18 cellular contexts compared by ENCODE assay signal in the genomic region with DNA sequence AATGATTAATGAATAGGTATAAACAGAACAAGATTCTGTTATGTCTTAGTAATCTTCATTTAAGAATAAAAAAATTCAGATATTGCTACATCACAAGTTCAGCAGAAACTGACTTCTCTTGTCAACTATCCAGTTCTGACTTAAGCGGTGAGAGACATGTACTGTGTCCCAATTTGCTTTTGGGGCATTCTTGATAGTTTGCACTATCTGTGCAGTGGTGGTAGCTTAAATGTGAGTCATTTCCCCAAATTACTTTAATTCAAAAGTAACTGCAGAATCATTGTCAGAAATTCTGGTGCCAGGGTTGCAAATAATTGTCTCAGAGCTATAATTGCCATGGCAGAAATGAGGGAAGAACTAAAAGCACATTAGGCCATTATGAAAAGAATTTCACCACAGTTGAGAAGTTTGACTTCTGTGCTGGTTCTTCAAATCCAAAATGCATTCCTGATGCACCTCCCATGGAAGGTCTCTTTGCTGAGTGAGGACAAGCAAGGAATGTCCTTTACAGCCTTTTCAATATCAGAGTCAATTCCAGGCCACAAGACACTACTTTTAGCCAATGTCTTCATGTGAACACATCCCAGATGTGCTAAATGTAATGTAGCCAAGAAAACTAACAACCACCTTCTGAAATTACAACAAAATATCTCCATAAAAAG.
DNase-seq lines count a peak whose midpoint lies in the region; ATAC-seq and TF ChIP-seq lines count a peak whose summit lies in the region.
"Had no signal": no experiment of that assay in that cellular context is flagged by ENCODE, and none has a peak within 500 bp of the region (broad histone marks: within the 10 kb centered on the region; RNA-seq: fewer than 3 reads in every experiment).

No MANE protein-coding gene starts in this region.

- H3K27ac Mint-ChIP-seq in stimulated activated naive B cell treated with anti-CD40 and anti-IgM and Interleukin-4, amounts not matched to agents 10 μg/mL and 1 μg/mL and 100 μg/mL, for 72 hours: no peak overlapping the region

- ATAC-seq in left ventricle myocardium superior: peak; percentile 54
- peak; percentile 40 for ATAC-seq in left lobe of liver
- no peak for ATAC-seq in stimulated activated naive B cell treated with anti-CD40 and anti-IgM and Interleukin-4, amounts not matched to agents 10 μg/mL and 1 μg/mL and 100 μg/mL, for 72 hours (replicated peaks)
- no peak for ATAC-seq in HG02759 (IDR thresholded peaks at IDR 0.05; ENCODE audit: unreplicated experiment)
- ATAC-seq: K562 had no signal

- H3K79me2 ChIP-seq in mammary epithelial cell (ENCODE audit: insufficient read depth, low read length): no peaks in the 10 kb centered on the region

- H3K4me1 ChIP-seq in mammary epithelial cell (ENCODE audit: insufficient read depth, low read length): peaks cover 3% of the 10 kb centered on the region

- no peaks in the 10 kb centered on the region for H3K36me3 ChIP-seq in mammary epithelial cell (ENCODE audit: insufficient read depth, low read length)

- no peak for DNase-seq in left ventricle myocardium superior
- no peak for DNase-seq in cardiac septum (ENCODE audit: low spot score)
- DNase-seq in mammary epithelial cell: peak; percentile 12
- no peak for DNase-seq in left lobe of liver (ENCODE audit: low spot score)
- no peak for DNase-seq in putamen (ENCODE audit: low spot score)
- DNase-seq in stimulated activated naive B cell treated with anti-CD40 and anti-IgM and Interleukin-4, amounts not matched to agents 10 μg/mL and 1 μg/mL and 100 μg/mL, for 72 hours: no peak
- DNase-seq: AML-193; DMS79 treated with DMSO at 0.1 percent for 48 hours; NCI-H1105; NCI-H2081; NCI-H446 treated with DMSO at 0.1 percent for 48 hours; NCI-H69; NK-92 treated with Interleukin-12 subunit alpha and Interleukin-12 subunit beta, amount 100 ng/mL, for 24 hours; OCI-M1; SHP77 treated with DMSO at 0.1 percent for 48 hours had no signal

- no TSS peak for BruUV-seq in mammary epithelial cell (replicated peaks; lab: Mats Ljungman, UMichigan)

- no peaks in the 10 kb centered on the region for H3K27me3 Mint-ChIP-seq in stimulated activated naive B cell treated with anti-CD40 and anti-IgM and Interleukin-4, amounts not matched to agents 10 μg/mL and 1 μg/mL and 100 μg/mL, for 72 hours

- no peak overlapping the region for H2AFZ ChIP-seq in mammary epithelial cell (ENCODE audit: low read depth, low read length)

- no peaks in the 10 kb centered on the region for H3K27me3 ChIP-seq in mammary epithelial cell (ENCODE audit: insufficient read depth, low read length)

- H3K4me2 ChIP-seq in mammary epithelial cell (ENCODE audit: insufficient read depth, low read depth, low read length): no peak overlapping the region

- no peak for TF ChIP-seq CTCF in mammary epithelial cell (conservative IDR thresholded peaks at IDR 0.05 in 1 of 2, IDR thresholded peaks at IDR 0.05 in 1 of 2; ENCODE audit: extremely low read depth in 1 of 2, insufficient read depth in 1 of 2, low read depth in 1 of 2, low read length in 2 of 2)

- no peaks in the 10 kb centered on the region for H3K9me3 ChIP-seq in mammary epithelial cell (replicated peaks; ENCODE audit: insufficient read depth, low read length)

- no peak overlapping the region for H3K27ac ChIP-seq in mammary epithelial cell (ENCODE audit: insufficient read depth, low read depth, low read length)
- H3K27ac ChIP-seq: C4-2B had no signal

- in situ Hi-C loops in mammary epithelial cell (cut with MboI; ENCODE audit: low sequenced_read_pairs in 2 of 2): no loop called here

- intact Hi-C loops in left ventricle myocardium superior (cut with micrococcal nuclease): no loop called here
- intact Hi-C loops in cardiac septum (cut with DNase I): no loop called here
- intact Hi-C loops in mammary epithelial cell (cut with micrococcal nuclease): loop anchor here (10.0 kb wide), 1 partner anchor 225 kb away; no protein-coding TSS in a partner anchor

- peaks cover 15% of the 10 kb centered on the region in 2 donors for H3K36me3 Mint-ChIP-seq in stimulated activated naive B cell treated with anti-CD40 and anti-IgM and Interleukin-4, amounts not matched to agents 10 μg/mL and 1 μg/mL and 100 μg/mL, for 72 hours

- H3K4me3 Mint-ChIP-seq in stimulated activated naive B cell treated with anti-CD40 and anti-IgM and Interleukin-4, amounts not matched to agents 10 μg/mL and 1 μg/mL and 100 μg/mL, for 72 hours: no peak overlapping the region

- dilution Hi-C loops in mammary epithelial cell (cut with HindIII; ENCODE audit: low sequenced_read_pairs): no loop called here

- no peaks in the 10 kb centered on the region for H4K20me1 ChIP-seq in mammary epithelial cell (ENCODE audit: insufficient read depth, low read length)

- H3K4me1 Mint-ChIP-seq in stimulated activated naive B cell treated with anti-CD40 and anti-IgM and Interleukin-4, amounts not matched to agents 10 μg/mL and 1 μg/mL and 100 μg/mL, for 72 hours: peaks cover 0 to under 1% of the 10 kb centered on the region in 2 donors

- 79% methylated on average over 1 of the region's 1 CpG for WGBS in mammary epithelial cell (ENCODE audit: low coverage, missing lambda C conversion rate)

- H3K9me3 Mint-ChIP-seq in stimulated activated naive B cell treated with anti-CD40 and anti-IgM and Interleukin-4, amounts not matched to agents 10 μg/mL and 1 μg/mL and 100 μg/mL, for 72 hours: no peaks in the 10 kb centered on the region

- no peak overlapping the region for H3K4me3 ChIP-seq in mammary epithelial cell (replicated peaks in 1 of 3; ENCODE audit: insufficient read depth in 1 of 3, low read depth in 2 of 3, low read length in 3 of 3)
- H3K4me3 ChIP-seq: K562 had no signal

- CTCF ChIA-PET in mammary epithelial cell (lab: Charles Lee; ENCODE audit: low non-redundant PET): no interaction called here

- no peak overlapping the region for H3K9ac ChIP-seq in mammary epithelial cell (ENCODE audit: insufficient read depth, low read length)

Comparison
In these comparisons a context has a peak if more than half of its experiments do, and no peak if none do; other contexts are left out.
1. ATAC-seq: peak in left ventricle myocardium superior (single experiment) and left lobe of liver (single experiment); none in stimulated activated naive B cell treated with anti-CD40 and anti-IgM and Interleukin-4, amounts not matched to agents 10 μg/mL and 1 μg/mL and 100 μg/mL, for 72 hours (0 of 2) and HG02759 (single experiment).